Comparison of ENCODE assay signal across 22 cellular contexts in genomic region chr9:98442114-98442513, GRCh38.
DNase-seq lines count a peak whose midpoint lies in the region; ATAC-seq and TF ChIP-seq lines count a peak whose summit lies in the region.
"Had no signal": no experiment of that assay in that cellular context is flagged by ENCODE, and none has a peak within 500 bp of the region (broad histone marks: within the 10 kb centered on the region; RNA-seq: fewer than 3 reads in every experiment).

No MANE protein-coding gene starts in this region.

- H3K9me3 Mint-ChIP-seq in WTC11 (no peaks in the 10 kb centered on the region), neural progenitor cell (no peaks in the 10 kb centered on the region)
- H3K9me3 Mint-ChIP-seq: CD4-positive, alpha-beta T cell had no signal

- no peak overlapping the region for H3K9ac ChIP-seq in neural progenitor cell
- H3K9ac ChIP-seq: BLaER1 treated with 17β-estradiol and CSF1 and Interleukin-3, amounts not matched to agents 10 nM and 100 nM had no signal

- no peaks in the 10 kb centered on the region for H3F3A ChIP-seq in neural progenitor cell (ENCODE audit: low read depth)

- no peak for TF ChIP-seq POLR2A in Peyer's patch (IDR thresholded peaks at IDR 0.05)

- POLR2A ChIA-PET in WTC11 (lab: Charles Lee) = no interaction called here

- H3K9me3 ChIP-seq in neural progenitor cell (ENCODE audit: low read depth) (no peaks in the 10 kb centered on the region), Peyer's patch (no peaks in the 10 kb centered on the region)
- H3K9me3 ChIP-seq: BLaER1 treated with 17β-estradiol and CSF1 and Interleukin-3, amounts not matched to agents 10 nM and 100 nM had no signal

- H3K4me3 Mint-ChIP-seq in WTC11 = no peak overlapping the region
- no peak overlapping the region for H3K4me3 Mint-ChIP-seq in neural progenitor cell
- H3K4me3 Mint-ChIP-seq: CD4-positive, alpha-beta T cell; T-helper 17 cell had no signal

- H3K36me3 ChIP-seq in neural progenitor cell (no peaks in the 10 kb centered on the region), Peyer's patch (no peaks in the 10 kb centered on the region)
- H3K36me3 ChIP-seq: BLaER1 treated with 17β-estradiol and CSF1 and Interleukin-3, amounts not matched to agents 10 nM and 100 nM had no signal

- CTCF ChIA-PET in WTC11 (lab: Charles Lee) = interaction anchor here (0.7 to 2.1 kb wide), 14 partner anchors 9 to 334 kb away, joined by 3 to 20 read pairs (median 4); no protein-coding TSS in a partner anchor

- H4K20me1 ChIP-seq in neural progenitor cell (ENCODE audit: low read depth) = no peaks in the 10 kb centered on the region
- H4K20me1 ChIP-seq: BLaER1 treated with 17β-estradiol and CSF1 and Interleukin-3, amounts not matched to agents 10 nM and 100 nM had no signal

- H3K36me3 Mint-ChIP-seq in WTC11 = no peaks in the 10 kb centered on the region
- H3K36me3 Mint-ChIP-seq in neural progenitor cell = no peaks in the 10 kb centered on the region

- H3K4me1 Mint-ChIP-seq in WTC11 = peaks cover 5% of the 10 kb centered on the region
- no peaks in the 10 kb centered on the region for H3K4me1 Mint-ChIP-seq in neural progenitor cell

- H3K27ac Mint-ChIP-seq in WTC11 (no peak overlapping the region), neural progenitor cell (no peak overlapping the region)
- H3K27ac Mint-ChIP-seq: CD4-positive, alpha-beta T cell; T-helper 17 cell had no signal

- peak; percentile 53 for DNase-seq in NCI-H82 (lab: John Stamatoyannopoulos, UW)
- no peak for DNase-seq in NCI-H82 treated with DMSO at 0.1 percent for 48 hours (lab: John Stamatoyannopoulos, UW; ENCODE audit: unreplicated experiment)
- DNase-seq in WTC11 (ENCODE audit: low spot score) = peak; percentile 33
- peak; percentile 25 for DNase-seq in iPS DF 19.7 (ENCODE audit: low read depth, low spot score)
- DNase-seq in neural progenitor cell (ENCODE audit: low spot score) = peak; percentile 11
- no peak for DNase-seq in T-helper 1 cell
- DNase-seq in Peyer's patch = no peak
- DNase-seq: CD4-positive, alpha-beta T cell; EL; GF-D8; Karpas-422; NCI-H1092; NCI-H1417 treated with DMSO at 0.1 percent for 48 hours; NCI-H1694 treated with DMSO at 0.1 percent for 48 hours; NCI-H2081; NCI-H2227 treated with DMSO at 0.1 percent for 48 hours; SHP77 treated with DMSO at 0.1 percent for 48 hours; SW 1271; T-helper 17 cell had no signal

- no peaks in the 10 kb centered on the region; the same call in 1 of the 2 replicates for H3K27me3 Mint-ChIP-seq in WTC11 (ENCODE audit: low read depth)
- H3K27me3 Mint-ChIP-seq in neural progenitor cell (ENCODE audit: insufficient read depth, low read depth) = peaks cover 4% of the 10 kb centered on the region

- H3K79me2 ChIP-seq in neural progenitor cell (ENCODE audit: low read depth) = no peaks in the 10 kb centered on the region

- H3K27me3 ChIP-seq in neural progenitor cell (no peaks in the 10 kb centered on the region), Peyer's patch (no peaks in the 10 kb centered on the region)
- H3K27me3 ChIP-seq: BLaER1 treated with 17β-estradiol and CSF1 and Interleukin-3, amounts not matched to agents 10 nM and 100 nM had no signal

- no peak overlapping the region for H3K4me2 ChIP-seq in neural progenitor cell
- H3K4me2 ChIP-seq: BLaER1 treated with 17β-estradiol and CSF1 and Interleukin-3, amounts not matched to agents 10 nM and 100 nM had no signal

- no peak overlapping the region for H2AFZ ChIP-seq in neural progenitor cell (replicated peaks)

- H3K4me1 ChIP-seq in neural progenitor cell (peaks cover 3% of the 10 kb centered on the region), Peyer's patch (no peaks in the 10 kb centered on the region)
- H3K4me1 ChIP-seq: BLaER1 treated with 17β-estradiol and CSF1 and Interleukin-3, amounts not matched to agents 10 nM and 100 nM had no signal

- H3K4me3 ChIP-seq in neural progenitor cell = no peak overlapping the region
- H3K4me3 ChIP-seq in Peyer's patch = no peak overlapping the region
- H3K4me3 ChIP-seq: BLaER1 treated with 17β-estradiol and CSF1 and Interleukin-3, amounts not matched to agents 10 nM and 100 nM had no signal

- TF ChIP-seq CTCF in WTC11 (IDR thresholded peaks at IDR 0.05) = no peak
- TF ChIP-seq CTCF in neural progenitor cell (IDR thresholded peaks at IDR 0.05) = no peak
- no peak for TF ChIP-seq CTCF in Peyer's patch (IDR thresholded peaks at IDR 0.05)

- H3K27ac ChIP-seq in neural progenitor cell = no peak overlapping the region
- no peak overlapping the region for H3K27ac ChIP-seq in Peyer's patch
- H3K27ac ChIP-seq: BLaER1 treated with 17β-estradiol and CSF1 and Interleukin-3, amounts not matched to agents 10 nM and 100 nM; HL-60 had no signal

- peak; percentile 98 for ATAC-seq in WTC11
- ATAC-seq in GM21786 (IDR thresholded peaks at IDR 0.05; ENCODE audit: unreplicated experiment) = no peak
- ATAC-seq: T-helper 17 cell had no signal

TF ChIP-seq in WTC11, 78 proteins besides CTCF, POLR2A, EP300 and RAD21 (continues in another document):
- no peak for TF ChIP-seq CDX4 (CRISPR knock-in tag; IDR thresholded peaks at IDR 0.05; ENCODE audit: borderline replicate concordance)
- no peak for TF ChIP-seq ZNF281 (CRISPR knock-in tag; IDR thresholded peaks at IDR 0.05)
- no peak for TF ChIP-seq NFE2L1 (CRISPR knock-in tag; IDR thresholded peaks at IDR 0.05)
- TF ChIP-seq FOXK1 (CRISPR knock-in tag; IDR thresholded peaks at IDR 0.05) = no peak
- no peak for TF ChIP-seq IRF2 (CRISPR knock-in tag; IDR thresholded peaks at IDR 0.05; ENCODE audit: borderline replicate concordance, low read depth)
- TF ChIP-seq MAX (CRISPR knock-in tag; IDR thresholded peaks at IDR 0.05) = no peak
- no peak for TF ChIP-seq OVOL2 (CRISPR knock-in tag; IDR thresholded peaks at IDR 0.05; ENCODE audit: borderline replicate concordance)
- no peak for TF ChIP-seq MYBL2 (CRISPR knock-in tag; IDR thresholded peaks at IDR 0.05)
- TF ChIP-seq SMAD4 (CRISPR knock-in tag; IDR thresholded peaks at IDR 0.05) = no peak
- TF ChIP-seq PRDM15 (CRISPR knock-in tag; IDR thresholded peaks at IDR 0.05) = no peak
- no peak for TF ChIP-seq ELF4 (CRISPR knock-in tag; IDR thresholded peaks at IDR 0.05; ENCODE audit: low read depth)

Comparison
In these comparisons a context has a peak if more than half of its experiments do, and no peak if none do; other contexts are left out.
1. DNase-seq: peak in NCI-H82 (single experiment), WTC11 (single experiment), iPS DF 19.7 (single experiment) and neural progenitor cell (single experiment); none in NCI-H82 treated with DMSO at 0.1 percent for 48 hours (single experiment), T-helper 1 cell (0 of 5) and Peyer's patch (0 of 3).